Comparison of ENCODE assay signal across 1 cellular context in genomic region chr1:180358649-180359048, GRCh38.
TF ChIP-seq lines count a peak whose summit lies in the region.

No MANE protein-coding gene starts in this region.

TF ChIP-seq in GM23338, 12 proteins besides CTCF, POLR2A, EP300 and RAD21 (continued from another document):
- TF ChIP-seq ZNF462 (CRISPR knock-in tag; IDR thresholded peaks at IDR 0.05) (no peak), EZH2 (IDR thresholded peaks at IDR 0.05; ENCODE audit: low read depth, unreplicated experiment) (no peak), JUNB (IDR thresholded peaks at IDR 0.05; ENCODE audit: unreplicated experiment) (no peak), NANOG (IDR thresholded peaks at IDR 0.05; ENCODE audit: borderline replicate concordance) (no peak), ZNF331 (CRISPR knock-in tag; IDR thresholded peaks at IDR 0.05; ENCODE audit: low read depth) (no peak)
